In genomic region chr2:208269091-208269490, GRCh38 we compare ENCODE assay signal across 1 cellular context.
TF ChIP-seq lines count a peak whose summit lies in the region.

No MANE protein-coding gene starts in this region.

TF ChIP-seq in GM23338, 12 proteins besides CTCF, POLR2A, EP300 and RAD21 (continued from another document):
- TF ChIP-seq ZNF462 (CRISPR knock-in tag; IDR thresholded peaks at IDR 0.05) (no peak), ZNF114 (CRISPR knock-in tag; IDR thresholded peaks at IDR 0.05) (no peak), STAT1 (IDR thresholded peaks at IDR 0.05; ENCODE audit: unreplicated experiment) (no peak), EZH2 (IDR thresholded peaks at IDR 0.05; ENCODE audit: low read depth, unreplicated experiment) (no peak), NANOG (IDR thresholded peaks at IDR 0.05; ENCODE audit: borderline replicate concordance) (no peak), ETS1 (IDR thresholded peaks at IDR 0.05) (no peak), REST (IDR thresholded peaks at IDR 0.05; ENCODE audit: unreplicated experiment) (no peak)
